In genomic region chr10:103776878-103777591, GRCh38 we compare ENCODE assay signal across 1 cellular context.
TF ChIP-seq lines count a peak whose summit lies in the region.

No MANE protein-coding gene starts in this region.

TF ChIP-seq in HEK293, 187 proteins besides CTCF, POLR2A, EP300 and RAD21 (continued from another document):
- TF ChIP-seq ZNF529 (tag by site-specific recombination; IDR thresholded peaks at IDR 0.05; ENCODE audit: insufficient replicate concordance): no peak
- TF ChIP-seq ZNF391 (tag by site-specific recombination; IDR thresholded peaks at IDR 0.05; ENCODE audit: borderline replicate concordance, low read depth): no peak
- no peak for TF ChIP-seq ZBTB48 (tag by site-specific recombination; IDR thresholded peaks at IDR 0.05)
- no peak for TF ChIP-seq ZBTB17 (tag by site-specific recombination; IDR thresholded peaks at IDR 0.05)
- peak; percentile 70 for TF ChIP-seq EGR2 (tag by site-specific recombination; IDR thresholded peaks at IDR 0.05; ENCODE audit: low read depth)
- no peak for TF ChIP-seq ZNF488 (tag by site-specific recombination; IDR thresholded peaks at IDR 0.05)
- no peak for TF ChIP-seq RBAK (tag by site-specific recombination; IDR thresholded peaks at IDR 0.05)
- TF ChIP-seq ZNF292 (tag by site-specific recombination; IDR thresholded peaks at IDR 0.05; ENCODE audit: borderline replicate concordance, low read depth): no peak
